10 cellular contexts compared by ENCODE assay signal in genomic region chr20:45111799-45112471, GRCh38. TPM values are rescaled to one million over a fixed set of nuclear protein-coding genes. Genes with fewer than 3 reads are reported as not detected.
A peak's percentile ranks its signal among the peaks of the same experiment; 100 is the strongest.
DNase-seq lines count a peak whose midpoint lies in the region; ATAC-seq and TF ChIP-seq lines count a peak whose summit lies in the region.
"Had no signal": no experiment of that assay in that cellular context is flagged by ENCODE, and none has a peak within 500 bp of the region (broad histone marks: within the 10 kb centered on the region; RNA-seq: fewer than 3 reads in every experiment).

No MANE protein-coding gene starts in this region.

- ATAC-seq in Right ventricle myocardium inferior (no peak), foreskin keratinocyte (no peak), thoracic aorta (ENCODE audit: insufficient number of reproducible peaks, low FRiP score, low read depth) (no peak), GM18867 (IDR thresholded peaks at IDR 0.05; ENCODE audit: unreplicated experiment) (no peak)

- DNase-seq in cardiac muscle cell (ENCODE audit: low read depth in 1 of 2, low spot score in 1 of 2) (no peak), Right ventricle myocardium inferior (ENCODE audit: missing footprints) (no peak), PC-9 (no peak), foreskin keratinocyte (no peak), thoracic aorta (ENCODE audit: low spot score) (no peak), prostate gland (ENCODE audit: low spot score) (no peak)
- no peak for DNase-seq in activated naive CD4-positive, alpha-beta T cell treated with Interleukin-2 at 50 U/mL for 16 hours
- DNase-seq: right cardiac atrium had no signal

- H3K9me3 ChIP-seq in cardiac muscle cell (ENCODE audit: low read depth) (no peaks in the 10 kb centered on the region), PC-9 (ENCODE audit: insufficient read depth, low read depth) (no peaks in the 10 kb centered on the region), thoracic aorta (no peaks in the 10 kb centered on the region), prostate gland (no peaks in the 10 kb centered on the region)

- no peaks in the 10 kb centered on the region for H3F3A ChIP-seq in PC-9 (ENCODE audit: insufficient read depth, low read depth)

- H3K4me1 ChIP-seq in cardiac muscle cell (ENCODE audit: low read depth) (no peaks in the 10 kb centered on the region), PC-9 (replicated peaks; ENCODE audit: insufficient read depth) (no peaks in the 10 kb centered on the region), foreskin keratinocyte (peaks cover 4% of the 10 kb centered on the region), thoracic aorta (ENCODE audit: control insufficient read depth in 1 of 2, low read depth in 2 of 2) (no peaks in the 10 kb centered on the region), prostate gland (replicated peaks) (no peaks in the 10 kb centered on the region)

- no peak overlapping the region for H3K27ac ChIP-seq in cardiac muscle cell
- H3K27ac ChIP-seq in PC-9: no peak overlapping the region
- H3K27ac ChIP-seq in foreskin keratinocyte: no peak overlapping the region
- no peak overlapping the region for H3K27ac ChIP-seq in thoracic aorta
- no peak overlapping the region for H3K27ac ChIP-seq in prostate gland

- peak; percentile 53 for TF ChIP-seq CTCF in cardiac muscle cell (IDR thresholded peaks at IDR 0.05; ENCODE audit: low read depth, low read length)
- peak; percentile 77 for TF ChIP-seq CTCF in PC-9 (conservative IDR thresholded peaks at IDR 0.05)
- peak; percentile 56 for TF ChIP-seq CTCF in foreskin keratinocyte (conservative IDR thresholded peaks at IDR 0.05)
- peak; percentile 32 for TF ChIP-seq CTCF in thoracic aorta (IDR thresholded peaks at IDR 0.05)
- peak in 1 of 4 experiments; percentile 24 for TF ChIP-seq CTCF in prostate gland (IDR thresholded peaks at IDR 0.05)

- intact Hi-C loops in Right ventricle myocardium inferior (cut with DNase I): loop anchor here (5.0 kb wide), 1 partner anchor 70 kb away; no protein-coding TSS in a partner anchor
- intact Hi-C loops in PC-9 (cut with micrococcal nuclease; ENCODE audit: unreplicated experiment): no loop called here
- intact Hi-C loops in prostate gland (cut with DNase I): no loop called here

- no peak for TF ChIP-seq POLR2A in prostate gland (IDR thresholded peaks at IDR 0.05)

- H3K36me3 ChIP-seq in cardiac muscle cell (no peaks in the 10 kb centered on the region), PC-9 (ENCODE audit: low read depth) (no peaks in the 10 kb centered on the region), thoracic aorta (no peaks in the 10 kb centered on the region), prostate gland (no peaks in the 10 kb centered on the region)

- no peak overlapping the region for H2AFZ ChIP-seq in PC-9

- no peaks in the 10 kb centered on the region for H3K9me2 ChIP-seq in PC-9 (ENCODE audit: insufficient read depth)

- POLR2A ChIA-PET in PC-9 (lab: Charles Lee; ENCODE audit: unreplicated experiment): interaction anchor here (0.7 kb wide), 1 partner anchor 68 kb away, joined by 5 read pairs; no protein-coding TSS in a partner anchor

- no peak overlapping the region for H3K4me3 ChIP-seq in cardiac muscle cell
- H3K4me3 ChIP-seq in PC-9: no peak overlapping the region
- H3K4me3 ChIP-seq in thoracic aorta: no peak overlapping the region
- no peak overlapping the region for H3K4me3 ChIP-seq in prostate gland

- H3K27me3 ChIP-seq in cardiac muscle cell (no peaks in the 10 kb centered on the region), PC-9 (ENCODE audit: insufficient read depth, low read depth) (no peaks in the 10 kb centered on the region), foreskin keratinocyte (no peaks in the 10 kb centered on the region), thoracic aorta (replicated peaks; ENCODE audit: insufficient read depth) (no peaks in the 10 kb centered on the region), prostate gland (replicated peaks; ENCODE audit: insufficient read depth) (no peaks in the 10 kb centered on the region)

- no peaks in the 10 kb centered on the region for H3K79me2 ChIP-seq in PC-9 (ENCODE audit: low read depth)

- H3K4me2 ChIP-seq in PC-9: no peak overlapping the region

- H4K20me1 ChIP-seq in PC-9 (ENCODE audit: insufficient read depth): no peaks in the 10 kb centered on the region

- 55% methylated on average over 17 of the region's 17 CpGs for WGBS in prostate gland

- CTCF ChIA-PET in PC-9 (lab: Charles Lee): interaction anchor here (0.6 to 1.2 kb wide), 7 partner anchors 16 to 87 kb away, joined by 3 to 17 read pairs (median 4); no protein-coding TSS in a partner anchor

- no TSS peak for BruUV-seq in PC-9 (replicated peaks; lab: Mats Ljungman, UMichigan)

RNA-seq across cellular contexts. Expression of gene WFDC5, which starts 3.0 kb away (rescaled TPM):
- not detected in 2 replicates for total RNA-seq in cardiac muscle cell
- polyA plus RNA-seq in cardiac muscle cell: not detected in 2 replicates
- not detected for total RNA-seq in Right ventricle myocardium inferior
- total RNA-seq in PC-9 (2021): not detected in 2 replicates
- 0.51 and 0.53 TPM in 2 replicates for total RNA-seq in foreskin keratinocyte
- polyA plus RNA-seq in foreskin keratinocyte: 0.57 and 0.86 TPM in 2 replicates
- not detected for total RNA-seq in thoracic aorta
- total RNA-seq in prostate gland: 1 to 10 TPM; 1.0 to 2.3 TPM
- total RNA-seq: Daoy, right cardiac atrium had no signal
- polyA plus RNA-seq: right cardiac atrium had no signal

RNA-seq across cellular contexts. Expression of gene KCNS1, which starts 11.0 kb away (rescaled TPM):
- total RNA-seq in cardiac muscle cell (not detected in 2 replicates), Right ventricle myocardium inferior (not detected), PC-9 (2021) (0.15 TPM in 1 of 2 replicates, not detected in the other), foreskin keratinocyte (1.7 and 2.1 TPM in 2 replicates), thoracic aorta (not detected), prostate gland (1 to 10 TPM in 1 of 2 donors, under 1 TPM in 1; 0.09 to 4.7 TPM)
- polyA plus RNA-seq in cardiac muscle cell (0.19 TPM in 1 of 2 replicates, not detected in the other), foreskin keratinocyte (1.3 and 1.6 TPM in 2 replicates)
- total RNA-seq: Daoy had no signal

RNA-seq across cellular contexts. Expression of gene WFDC12, which starts 12.3 kb away (rescaled TPM):
- total RNA-seq in cardiac muscle cell: not detected in 2 replicates
- polyA plus RNA-seq in cardiac muscle cell: not detected in 2 replicates
- not detected for total RNA-seq in Right ventricle myocardium inferior
- not detected in 2 replicates for total RNA-seq in PC-9 (2021)
- 0.18 and 0.61 TPM in 2 replicates for total RNA-seq in foreskin keratinocyte
- 0.35 and 0.36 TPM in 2 replicates for polyA plus RNA-seq in foreskin keratinocyte
- not detected for total RNA-seq in thoracic aorta
- not detected for total RNA-seq in prostate gland
- total RNA-seq: Daoy, right cardiac atrium had no signal
- polyA plus RNA-seq: right cardiac atrium had no signal
